In genomic region chr15:99616129-99616528, GRCh38 we compare ENCODE assay signal across 20 cellular contexts.
"Had no signal": no experiment of that assay in that cellular context is flagged by ENCODE, and none has a peak within 500 bp of the region (broad histone marks: within the 10 kb centered on the region; RNA-seq: fewer than 3 reads in every experiment).

No MANE protein-coding gene starts in this region.

- FAIRE-seq: keratinocyte, pancreas had no signal

- H3K27me3 ChIP-seq: colonic mucosa, gastrocnemius medialis, pancreas, thyroid gland had no signal

- H3K9me3 ChIP-seq: colonic mucosa, gastrocnemius medialis, pancreas, thyroid gland had no signal

- H3K4me3 ChIP-seq: colonic mucosa, gastrocnemius medialis, pancreas, smooth muscle cell, thyroid gland had no signal

- H3K36me3 ChIP-seq: colonic mucosa, gastrocnemius medialis, pancreas, thyroid gland had no signal

- H3K4me1 ChIP-seq: colonic mucosa had no signal

- ATAC-seq: esophagus mucosa, gastrocnemius medialis, left lobe of liver, pancreas, sciatic nerve had no signal

- H3K27ac ChIP-seq: colonic mucosa, epithelial cell of prostate, pancreas, thyroid gland had no signal

- DNase-seq: colonic mucosa; effector CD8-positive, alpha-beta T cell; endodermal cell; foreskin fibroblast; gastrocnemius medialis; head of caudate nucleus; natural killer cell; pancreas; stimulated activated CD4-positive, alpha-beta T cell treated with anti-CD3 and anti-CD28 coated beads, Interleukin-12 subunit alpha, Interleukin-12 subunit beta, amount 100 ng/mL, for 4 hours; stimulated activated CD4-positive, alpha-beta T cell treated with anti-CD3 and anti-CD28 coated beads, Interleukin-1b, Interleukin-23, amount 100 ng/mL, for 48 hours; stimulated activated CD4-positive, alpha-beta T cell treated with anti-CD3 and anti-CD28 coated beads, Interleukin-4, amount 100 ng/mL, for 1 hour; stimulated activated CD8-positive, alpha-beta memory T cell treated with anti-CD3 and anti-CD28 coated beads, Interleukin-4, amount 100 ng/mL, for 48 hours; stimulated activated naive CD8-positive, alpha-beta T cell treated with anti-CD3 and anti-CD28 coated beads, Interleukin-15, amount 100 ng/mL, for 72 hours; thyroid gland had no signal
